ENCODE assay signal across 9 cellular contexts in the genomic region with DNA sequence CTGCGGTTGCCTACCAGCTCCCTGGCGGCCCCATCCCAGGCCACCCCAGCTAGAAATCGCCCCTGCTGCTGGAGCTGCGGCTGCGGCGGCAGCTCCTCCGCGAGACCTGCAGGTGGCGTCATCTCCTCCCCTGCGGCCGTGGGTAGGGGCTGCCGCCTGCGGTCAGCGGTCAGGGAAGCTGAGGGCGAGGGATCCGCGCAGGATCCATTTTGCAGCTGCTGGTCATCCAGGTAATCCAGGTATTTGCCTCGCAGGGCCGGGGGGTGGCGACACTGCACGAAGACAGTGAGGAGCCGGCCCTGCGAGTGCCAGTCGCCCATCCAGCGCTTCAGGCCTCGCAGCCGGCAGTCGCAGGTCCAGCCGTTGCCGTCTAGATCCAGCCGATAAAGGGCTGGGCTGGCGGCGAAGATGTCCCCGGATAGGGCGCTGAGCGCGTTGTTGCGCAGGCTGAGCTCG.
DNase-seq lines count a peak whose midpoint lies in the region; ATAC-seq and TF ChIP-seq lines count a peak whose summit lies in the region.
"Had no signal": no experiment of that assay in that cellular context is flagged by ENCODE, and none has a peak within 500 bp of the region (broad histone marks: within the 10 kb centered on the region; RNA-seq: fewer than 3 reads in every experiment).

No MANE protein-coding gene starts in this region.

- H3K4me1 Mint-ChIP-seq in nephron progenitor cell: peaks cover 59% of the 10 kb centered on the region

- H3K36me3 ChIP-seq in KMS-11 (ENCODE audit: insufficient read depth): no peaks in the 10 kb centered on the region

- no peaks in the 10 kb centered on the region for H3K4me1 ChIP-seq in KMS-11 (ENCODE audit: low read depth, poor library complexity, severe bottlenecking)

- peak overlapping the region; percentile 89 for H3K4me3 Mint-ChIP-seq in nephron progenitor cell

- no peak overlapping the region for H3K9ac ChIP-seq in KMS-11

- no peaks in the 10 kb centered on the region for H3K27me3 ChIP-seq in KMS-11 (ENCODE audit: insufficient read depth, low read depth)

- DNase-seq in D341Med (ENCODE audit: low spot score): peak; percentile 73
- peak; percentile 10 to 23 for DNase-seq in activated CD4-positive, alpha-beta T cell treated with anti-CD3 and anti-CD28 coated beads, Interleukin-2, amount 50 U/mL, for 48 hours
- peak; percentile 38 for DNase-seq in globus pallidus (ENCODE audit: low spot score)
- peak; percentile 79 for DNase-seq in nephron progenitor cell
- no peak for DNase-seq in effector CD4-positive, alpha-beta T cell
- no peak for DNase-seq in AG08395 (ENCODE audit: low spot score)

- H3K27ac Mint-ChIP-seq in nephron progenitor cell: no peak overlapping the region

- H4K20me1 ChIP-seq in KMS-11 (ENCODE audit: insufficient read depth): no peaks in the 10 kb centered on the region

- ATAC-seq in GM18870 (IDR thresholded peaks at IDR 0.05; ENCODE audit: unreplicated experiment): no peak
- ATAC-seq: K562 had no signal

- H3K79me2 ChIP-seq in KMS-11 (ENCODE audit: insufficient read depth, low read depth): no peaks in the 10 kb centered on the region

- peaks cover 21% of the 10 kb centered on the region for H3K27me3 Mint-ChIP-seq in nephron progenitor cell (ENCODE audit: low read depth, poor library complexity)

- TF ChIP-seq CTCF in KMS-11 (conservative IDR thresholded peaks at IDR 0.05; ENCODE audit: low read depth, low read length): no peak; the same call in 1 of the 2 replicates
- peak; percentile 57 for TF ChIP-seq CTCF in nephron progenitor cell (IDR thresholded peaks at IDR 0.05)

- H3K27ac ChIP-seq in KMS-11: no peak overlapping the region

- no peak overlapping the region for H3K4me3 ChIP-seq in KMS-11 (IDR thresholded peaks at IDR 0.05; ENCODE audit: insufficient read depth, low read depth, low read length)
- H3K4me3 ChIP-seq: K562 had no signal

- peak overlapping the region; percentile 56 for H2AFZ ChIP-seq in KMS-11 (ENCODE audit: low read depth)

- H3K36me3 Mint-ChIP-seq in nephron progenitor cell (ENCODE audit: low read depth): peaks cover 21% of the 10 kb centered on the region

- peak overlapping the region; percentile 37; the same call in 1 of the 2 replicates for H3K4me2 ChIP-seq in KMS-11

- H3K9me3 Mint-ChIP-seq in nephron progenitor cell: no peaks in the 10 kb centered on the region

Comparison
In these comparisons a context has a peak if more than half of its experiments do, and no peak if none do; other contexts are left out.
1. DNase-seq: peak in D341Med (single experiment), activated CD4-positive, alpha-beta T cell treated with anti-CD3 and anti-CD28 coated beads, Interleukin-2, amount 50 U/mL, for 48 hours (2 of 2), globus pallidus (single experiment) and nephron progenitor cell (single experiment); none in effector CD4-positive, alpha-beta T cell (single experiment) and AG08395 (single experiment).